8 cellular contexts compared by ENCODE assay signal in genomic region chr12:4273651-4274395, GRCh38. TPM values are rescaled to one million over a fixed set of nuclear protein-coding genes. Genes with fewer than 3 reads are reported as not detected.
DNase-seq lines count a peak whose midpoint lies in the region; ATAC-seq and TF ChIP-seq lines count a peak whose summit lies in the region.

CCND2 (plus strand) TSS chr12:4273762; CDS start chr12:4274041, 279 bp downstream.

- no peak for TF ChIP-seq EP300 in stomach (IDR thresholded peaks at IDR 0.05)

- H3K36me3 ChIP-seq in CD8-positive, alpha-beta memory T cell (ENCODE audit: insufficient read depth, low read length), result peaks cover 25% of the 10 kb centered on the region
- H3K36me3 ChIP-seq in NT2/D1 (ENCODE audit: insufficient read depth, insufficient read length, low read length), result peaks cover 30% of the 10 kb centered on the region
- H3K36me3 ChIP-seq in stomach, result peaks cover 4 to 17% (median 6%) of the 10 kb centered on the region in 4 donors

- 1 to 2% (median 1%) methylated on average over 29 to 52 of the region's 52 CpGs for WGBS in stomach, 5 donors

- peaks cover 40 to 60% (median 45%) of the 10 kb centered on the region in 3 donors for H3K4me1 Mint-ChIP-seq in CD8-positive, alpha-beta memory T cell
- H3K4me1 Mint-ChIP-seq in natural killer cell treated with Interleukin-12 subunit alpha and Interleukin-12 subunit beta and Interleukin-15 and Interleukin-18, amount 100 ng/mL, for 72 hours (ENCODE audit: low read depth in 2 of 2), result peaks cover 43 to 47% of the 10 kb centered on the region in 2 donors

- peaks cover 36% of the 10 kb centered on the region for H3K4me1 ChIP-seq in CD8-positive, alpha-beta memory T cell (ENCODE audit: insufficient read depth, low read length)
- H3K4me1 ChIP-seq in NT2/D1 (ENCODE audit: insufficient read depth, insufficient read length), result peaks cover 16% of the 10 kb centered on the region
- H3K4me1 ChIP-seq in stomach, result peaks cover 30 to 97% (median 77%) of the 10 kb centered on the region in 4 donors

- H3K9ac ChIP-seq in NT2/D1 (ENCODE audit: insufficient read length, low read depth), result peak within 1 kb of the TSS; percentile 98

- peak in 2 of 4 donors; percentile 22 to 90 for TF ChIP-seq POLR2A in stomach (IDR thresholded peaks at IDR 0.05)

- H3K4me3 Mint-ChIP-seq in CD8-positive, alpha-beta memory T cell, result peak within 1 kb of the TSS; percentile 89 to 99 (median 97)
- H3K4me3 Mint-ChIP-seq in natural killer cell treated with Interleukin-12 subunit alpha and Interleukin-12 subunit beta and Interleukin-15 and Interleukin-18, amount 100 ng/mL, for 72 hours, result peak within 1 kb of the TSS; percentile 99

- peak; percentile 37 for ATAC-seq in GM21723 (IDR thresholded peaks at IDR 0.05; ENCODE audit: unreplicated experiment)
- peak; percentile 39 to 49 for ATAC-seq in natural killer cell treated with Interleukin-12 subunit alpha and Interleukin-12 subunit beta and Interleukin-15 and Interleukin-18, amount 100 ng/mL, for 72 hours

- no peaks in the 10 kb centered on the region for H3K9me3 ChIP-seq in CD8-positive, alpha-beta memory T cell (ENCODE audit: low read length)
- no peaks in the 10 kb centered on the region for H3K9me3 ChIP-seq in NT2/D1 (ENCODE audit: insufficient read depth, low read length)
- no peaks in the 10 kb centered on the region for H3K9me3 ChIP-seq in stomach

- peak within 1 kb of the TSS; percentile 94 for H3K27ac ChIP-seq in CD8-positive, alpha-beta memory T cell (ENCODE audit: low read depth, low read length)
- H3K27ac ChIP-seq in stomach, result peak within 1 kb of the TSS; percentile 84 to 93 (median 88)

- peak within 1 kb of the TSS; percentile 96 to 100 (median 99) for H3K27ac Mint-ChIP-seq in CD8-positive, alpha-beta memory T cell
- H3K27ac Mint-ChIP-seq in natural killer cell treated with Interleukin-12 subunit alpha and Interleukin-12 subunit beta and Interleukin-15 and Interleukin-18, amount 100 ng/mL, for 72 hours, result peak within 1 kb of the TSS; percentile 93 to 94

- peak within 1 kb of the TSS; percentile 91 for H3K4me3 ChIP-seq in CD8-positive, alpha-beta memory T cell (ENCODE audit: low read length)
- H3K4me3 ChIP-seq in NT2/D1 (ENCODE audit: insufficient read length, low read depth) (peak within 1 kb of the TSS; percentile 98), fibroblast of villous mesenchyme (ENCODE audit: low read depth, low read length) (peak within 1 kb of the TSS; percentile 61), stomach (peak within 1 kb of the TSS; percentile 60 to 72 (median 66))

- peaks cover under 1% of the 10 kb centered on the region for H3K27me3 ChIP-seq in CD8-positive, alpha-beta memory T cell (ENCODE audit: insufficient read depth, low read length, poor library complexity, severe bottlenecking)
- H3K27me3 ChIP-seq in NT2/D1 (ENCODE audit: insufficient read depth, insufficient read length) (peaks cover 38% of the 10 kb centered on the region), stomach (peaks cover 0 to 79% (median 65%) of the 10 kb centered on the region in 3 donors)

- H3K9me3 Mint-ChIP-seq in CD8-positive, alpha-beta memory T cell, result peaks cover 0 to 3% (median 0%) of the 10 kb centered on the region in 5 donors
- H3K9me3 Mint-ChIP-seq in natural killer cell treated with Interleukin-12 subunit alpha and Interleukin-12 subunit beta and Interleukin-15 and Interleukin-18, amount 100 ng/mL, for 72 hours, result no peaks in the 10 kb centered on the region

- CTCF ChIA-PET in CD8-positive, alpha-beta memory T cell (lab: Charles Lee), result interaction anchor here (0.7 to 6.2 kb wide), 7 partner anchors 22 to 390 kb away, joined by 3 to 79 read pairs (median 14); no protein-coding TSS in a partner anchor

- intact Hi-C loops in stomach (cut with DNase I; ENCODE audit: low total_unique reads), result loop anchor here (10.0 kb wide), 2 partner anchors 279 to 389 kb away; no protein-coding TSS in a partner anchor

- no peak for TF ChIP-seq CTCF in fibroblast of villous mesenchyme (IDR thresholded peaks at IDR 0.05; ENCODE audit: insufficient read depth, low read depth, low read length)
- no peak for TF ChIP-seq CTCF in stomach (IDR thresholded peaks at IDR 0.05)

- peaks cover 6 to 55% (median 10%) of the 10 kb centered on the region in 3 donors for H3K36me3 Mint-ChIP-seq in CD8-positive, alpha-beta memory T cell
- peaks cover 39% of the 10 kb centered on the region for H3K36me3 Mint-ChIP-seq in natural killer cell treated with Interleukin-12 subunit alpha and Interleukin-12 subunit beta and Interleukin-15 and Interleukin-18, amount 100 ng/mL, for 72 hours

- peak; percentile 61 to 79 (median 65) for DNase-seq in CD8-positive, alpha-beta memory T cell
- DNase-seq in NT2/D1 (ENCODE audit: low read depth, low spot score) (peak; percentile 100), activated gamma-delta T cell (lab: John Stamatoyannopoulos, UW) (peak; percentile 27), fibroblast of villous mesenchyme (ENCODE audit: low read depth) (peak; percentile 57), stomach (peak; percentile 67), cortex of kidney (lab: John Stamatoyannopoulos, UW) (no peak)
- DNase-seq in natural killer cell treated with Interleukin-12 subunit alpha and Interleukin-12 subunit beta and Interleukin-15 and Interleukin-18, amount 100 ng/mL, for 72 hours (ENCODE audit: low spot score), result peak; percentile 90

- peaks cover 0 to 9% of the 10 kb centered on the region in 2 donors for H3K27me3 Mint-ChIP-seq in CD8-positive, alpha-beta memory T cell
- H3K27me3 Mint-ChIP-seq in natural killer cell treated with Interleukin-12 subunit alpha and Interleukin-12 subunit beta and Interleukin-15 and Interleukin-18, amount 100 ng/mL, for 72 hours, result no peaks in the 10 kb centered on the region

- POLR2A ChIA-PET in CD8-positive, alpha-beta memory T cell (lab: Charles Lee), result interaction anchor here (0.6 to 1.7 kb wide), 9 partner anchors 9 to 521 kb away, joined by 3 to 6 read pairs (median 3); partner anchors contain the start of genes CRACR2A and PARP11

RNA-seq across cellular contexts. Expression of gene CCND2, which starts in this region (rescaled TPM):
- 100 to 1,000 TPM; 784 to 792 TPM for total RNA-seq in CD8-positive, alpha-beta memory T cell
- polyA plus RNA-seq in CD8-positive, alpha-beta memory T cell, result 72.4 TPM
- total RNA-seq in fibroblast of villous mesenchyme (7.1 and 20.3 TPM in 2 replicates), stomach (10 to 100 TPM; 27.4 to 89.0 (median 49.1) TPM)
- total RNA-seq in natural killer cell treated with Interleukin-12 subunit alpha and Interleukin-12 subunit beta and Interleukin-15 and Interleukin-18, amount 100 ng/mL, for 72 hours, result 1,000 to 10,000 TPM in 1 of 2 donors, 100 to 1,000 TPM in 1; 942 to 1,190 TPM
- polyA plus RNA-seq in stomach, result 1 to 10 TPM; 5.5 to 8.3 (median 7.0) TPM

Comparison
In these comparisons a context has a peak if more than half of its experiments do, and no peak if none do; other contexts are left out.
1. RNA of gene CCND2 (total RNA-seq): 942 to 1,190 TPM in natural killer cell treated with Interleukin-12 subunit alpha and Interleukin-12 subunit beta and Interleukin-15 and Interleukin-18, amount 100 ng/mL, for 72 hours and 784 to 792 TPM in CD8-positive, alpha-beta memory T cell; 27.4 to 89.0 TPM in stomach and 7.1 to 20.3 TPM in fibroblast of villous mesenchyme; every median in the first group is over 4 times any median in the second.
2. Peak in every context shown above with its lines, with median percentiles within 50 percentile points of each other: H3K4me3 ChIP-seq.